In the genomic region with DNA sequence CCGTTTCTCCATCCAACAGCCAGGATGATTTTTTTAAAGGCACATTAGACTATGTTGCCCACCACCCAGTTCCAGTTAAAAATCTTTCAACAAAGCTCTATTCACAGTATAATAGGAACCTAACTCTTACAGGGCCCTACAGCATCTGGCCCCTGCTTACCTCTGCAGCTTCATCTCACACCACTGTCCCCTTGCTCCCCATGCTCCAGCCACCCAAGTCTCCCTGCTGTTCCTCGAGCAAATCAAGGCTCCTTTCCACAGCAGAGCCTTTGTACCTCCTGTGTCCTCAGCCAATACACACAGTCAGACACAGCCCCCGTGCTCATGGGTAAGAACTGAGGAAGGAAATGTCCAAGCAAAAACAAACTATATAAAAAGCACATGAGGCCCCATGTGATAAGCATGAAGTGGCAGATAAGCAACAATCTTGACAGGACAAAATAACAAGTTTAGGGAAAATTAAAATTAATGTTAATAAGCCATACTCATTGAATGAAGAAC, we compare ENCODE assay signal across 2 cellular contexts.
TF ChIP-seq lines count a peak whose summit lies in the region.

No MANE protein-coding gene starts in this region.

TF ChIP-seq in GM23338, 12 proteins besides CTCF, POLR2A, EP300 and RAD21:
- TF ChIP-seq JUNB (IDR thresholded peaks at IDR 0.05; ENCODE audit: unreplicated experiment): no peak
- TF ChIP-seq ZNF114 (CRISPR knock-in tag; IDR thresholded peaks at IDR 0.05): no peak
- no peak for TF ChIP-seq ETS1 (IDR thresholded peaks at IDR 0.05)
- no peak for TF ChIP-seq EZH2 (IDR thresholded peaks at IDR 0.05; ENCODE audit: low read depth, unreplicated experiment)
- TF ChIP-seq POLR2AphosphoS5 (IDR thresholded peaks at IDR 0.05; ENCODE audit: low read depth): no peak
- TF ChIP-seq NANOG (IDR thresholded peaks at IDR 0.05; ENCODE audit: borderline replicate concordance): no peak
- TF ChIP-seq EZH2phosphoT487 (IDR thresholded peaks at IDR 0.05; ENCODE audit: unreplicated experiment): no peak
- no peak for TF ChIP-seq ZNF331 (CRISPR knock-in tag; IDR thresholded peaks at IDR 0.05; ENCODE audit: low read depth)
- no peak for TF ChIP-seq CREB1 (CRISPR knock-in tag; IDR thresholded peaks at IDR 0.05; ENCODE audit: low read depth)
- no peak for TF ChIP-seq REST (IDR thresholded peaks at IDR 0.05; ENCODE audit: unreplicated experiment)
TF ChIP-seq in GM23338: peak in this region for 0.

TF ChIP-seq in H1, 55 proteins besides CTCF, POLR2A, EP300 and RAD21:
- TF ChIP-seq CHD2 (IDR thresholded peaks at IDR 0.05; ENCODE audit: low read length) (no peak), SP4 (IDR thresholded peaks at IDR 0.05; ENCODE audit: low read length) (no peak), MAFK (IDR thresholded peaks at IDR 0.05; ENCODE audit: low read depth, low read length) (no peak), SAP30 (IDR thresholded peaks at IDR 0.05; ENCODE audit: insufficient read depth, insufficient replicate concordance, low read length) (no peak), CBX5 (IDR thresholded peaks at IDR 0.05; ENCODE audit: low read depth, low read length) (no peak), POLR2AphosphoS5 (IDR thresholded peaks at IDR 0.05; ENCODE audit: low read depth, low read length) (no peak), BCL11A (IDR thresholded peaks at IDR 0.05; ENCODE audit: low read depth in 2 of 2, low read length in 2 of 2) (no peak), CHD7 (IDR thresholded peaks at IDR 0.05; ENCODE audit: insufficient replicate concordance, low read length) (no peak), POU5F1 (IDR thresholded peaks at IDR 0.05; ENCODE audit: low read depth, low read length) (no peak), EGR1 (IDR thresholded peaks at IDR 0.05; ENCODE audit: borderline replicate concordance, low read depth, low read length) (no peak), TEAD4 (IDR thresholded peaks at IDR 0.05; ENCODE audit: low read depth, low read length) (no peak), YY1 (IDR thresholded peaks at IDR 0.05; ENCODE audit: low read depth, low read length) (no peak), CHD1 (IDR thresholded peaks at IDR 0.05; ENCODE audit: low read depth, low read length) (no peak)
